Comparison of ENCODE assay signal across 25 cellular contexts in genomic region chr13:72163671-72164070, GRCh38.
A peak's percentile ranks its signal among the peaks of the same experiment; 100 is the strongest.
DNase-seq lines count a peak whose midpoint lies in the region; FAIRE-seq and TF ChIP-seq lines count a peak whose summit lies in the region.
"Had no signal": no experiment of that assay in that cellular context is flagged by ENCODE, and none has a peak within 500 bp of the region (broad histone marks: within the 10 kb centered on the region; RNA-seq: fewer than 3 reads in every experiment).

No MANE protein-coding gene starts in this region.

- H3K27ac ChIP-seq in neural progenitor cell (no peak overlapping the region), osteoblast (ENCODE audit: low read depth, low read length) (no peak overlapping the region)
- H3K27ac ChIP-seq: C4-2B, ovary had no signal

- no peak overlapping the region for H3K27ac Mint-ChIP-seq in neural progenitor cell
- H3K27ac Mint-ChIP-seq: dendritic cell treated with granulocyte-macrophage colony-stimulating factor and Interleukin-4, amounts not matched to agents 40 ng/mL and 50 ng/mL, for 4 days; stimulated activated naive B cell treated with anti-CD40 and anti-IgM and Interleukin-4, amounts not matched to agents 10 μg/mL and 1 μg/mL and 100 μg/mL, for 72 hours had no signal

- 65 to 73% methylated on average over 4 of the region's 4 CpGs for WGBS in lower leg skin, 2 donors

- H3K9ac ChIP-seq in neural progenitor cell: no peak overlapping the region

- H3K79me2 ChIP-seq in neural progenitor cell (ENCODE audit: low read depth): no peaks in the 10 kb centered on the region
- H3K79me2 ChIP-seq in osteoblast (ENCODE audit: insufficient read depth, low read length): no peaks in the 10 kb centered on the region

- FAIRE-seq in bronchial epithelial cell (lab: Jason Lieb, UNC) (no peak), D721Med (lab: Jason Lieb, UNC) (no peak)
- FAIRE-seq: islet of Langerhans had no signal

- H3K4me3 ChIP-seq in bronchial epithelial cell (ENCODE audit: low read depth, low read length) (no peak overlapping the region), neural progenitor cell (no peak overlapping the region), osteoblast (ENCODE audit: insufficient read depth, low read length) (no peak overlapping the region), lower leg skin (ENCODE audit: low read depth, poor library complexity, severe bottlenecking) (no peak overlapping the region)
- H3K4me3 ChIP-seq: lung, ovary had no signal

- intact Hi-C loops in lower leg skin (cut with DNase I; ENCODE audit: low total_unique reads): no loop called here

- no peaks in the 10 kb centered on the region for H3K27me3 Mint-ChIP-seq in neural progenitor cell (ENCODE audit: insufficient read depth, low read depth)
- H3K27me3 Mint-ChIP-seq: dendritic cell treated with granulocyte-macrophage colony-stimulating factor and Interleukin-4, amounts not matched to agents 40 ng/mL and 50 ng/mL, for 4 days; stimulated activated naive B cell treated with anti-CD40 and anti-IgM and Interleukin-4, amounts not matched to agents 10 μg/mL and 1 μg/mL and 100 μg/mL, for 72 hours had no signal

- no peak for TF ChIP-seq CTCF in bronchial epithelial cell (IDR thresholded peaks at IDR 0.05; ENCODE audit: insufficient read depth, low read length, severe bottlenecking)
- no peak for TF ChIP-seq CTCF in neural progenitor cell (IDR thresholded peaks at IDR 0.05)
- no peak for TF ChIP-seq CTCF in osteoblast (IDR thresholded peaks at IDR 0.05; ENCODE audit: extremely low read depth, low read depth, low read length)
- no peak for TF ChIP-seq CTCF in D721Med (IDR thresholded peaks at IDR 0.05; ENCODE audit: insufficient read depth, missing control alignments)
- no peak for TF ChIP-seq CTCF in lower leg skin (IDR thresholded peaks at IDR 0.05)

- no peak overlapping the region for H3K4me3 Mint-ChIP-seq in neural progenitor cell
- H3K4me3 Mint-ChIP-seq: dendritic cell treated with granulocyte-macrophage colony-stimulating factor and Interleukin-4, amounts not matched to agents 40 ng/mL and 50 ng/mL, for 4 days; stimulated activated naive B cell treated with anti-CD40 and anti-IgM and Interleukin-4, amounts not matched to agents 10 μg/mL and 1 μg/mL and 100 μg/mL, for 72 hours had no signal

- H3K36me3 Mint-ChIP-seq in neural progenitor cell: no peaks in the 10 kb centered on the region
- H3K36me3 Mint-ChIP-seq: stimulated activated naive B cell treated with anti-CD40 and anti-IgM and Interleukin-4, amounts not matched to agents 10 μg/mL and 1 μg/mL and 100 μg/mL, for 72 hours had no signal

- H3K4me1 ChIP-seq in neural progenitor cell: no peaks in the 10 kb centered on the region
- no peaks in the 10 kb centered on the region for H3K4me1 ChIP-seq in osteoblast (ENCODE audit: insufficient read depth, low read length)

- no peaks in the 10 kb centered on the region for H4K20me1 ChIP-seq in neural progenitor cell (ENCODE audit: low read depth)
- no peaks in the 10 kb centered on the region for H4K20me1 ChIP-seq in osteoblast (ENCODE audit: insufficient read depth, low read length)

- H3K27me3 ChIP-seq in bronchial epithelial cell (ENCODE audit: control insufficient read depth, insufficient read depth, low read length): no peaks in the 10 kb centered on the region
- no peaks in the 10 kb centered on the region for H3K27me3 ChIP-seq in neural progenitor cell
- no peaks in the 10 kb centered on the region for H3K27me3 ChIP-seq in osteoblast (ENCODE audit: insufficient read depth, low read length)
- H3K27me3 ChIP-seq: ovary had no signal

- no peaks in the 10 kb centered on the region for H3K4me1 Mint-ChIP-seq in neural progenitor cell
- H3K4me1 Mint-ChIP-seq: stimulated activated naive B cell treated with anti-CD40 and anti-IgM and Interleukin-4, amounts not matched to agents 10 μg/mL and 1 μg/mL and 100 μg/mL, for 72 hours had no signal

- H3K9me3 ChIP-seq in neural progenitor cell (ENCODE audit: low read depth): no peaks in the 10 kb centered on the region
- no peaks in the 10 kb centered on the region for H3K9me3 ChIP-seq in osteoblast (ENCODE audit: low read depth, low read length)
- H3K9me3 ChIP-seq: ovary had no signal

- no peak for TF ChIP-seq POLR2A in lower leg skin (IDR thresholded peaks at IDR 0.05)

- H3K4me2 ChIP-seq in neural progenitor cell (no peak overlapping the region), osteoblast (ENCODE audit: insufficient read depth, low read length) (no peak overlapping the region)

- H2AFZ ChIP-seq in neural progenitor cell (replicated peaks) (peak overlapping the region; percentile 81), osteoblast (ENCODE audit: low read length) (no peak overlapping the region)

- H3K36me3 ChIP-seq in bronchial epithelial cell (ENCODE audit: control insufficient read depth, insufficient read depth, low read length) (no peaks in the 10 kb centered on the region), neural progenitor cell (no peaks in the 10 kb centered on the region), osteoblast (ENCODE audit: insufficient read depth, low read length) (no peaks in the 10 kb centered on the region)
- H3K36me3 ChIP-seq: ovary had no signal

- DNase-seq in DMS 273 treated with DMSO at 0.1 percent for 48 hours (lab: John Stamatoyannopoulos, UW) (peak; percentile 9), NCI-H2227 (lab: John Stamatoyannopoulos, UW; ENCODE audit: unreplicated experiment) (peak; percentile 23), bronchial epithelial cell (ENCODE audit: low read depth) (peak; percentile 62), neural progenitor cell (ENCODE audit: low spot score) (peak; percentile 18), osteoblast (ENCODE audit: insufficient read length, low spot score, missing footprints) (no peak), D721Med (ENCODE audit: insufficient read length, low spot score) (no peak), lower leg skin (ENCODE audit: low spot score in 2 of 2) (no peak), NOMO-1 treated with dmso at 0.1 percent for 144 hours (lab: John Stamatoyannopoulos, UW; ENCODE audit: unreplicated experiment) (no peak)
- DNase-seq: activated CD8-positive, alpha-beta memory T cell treated with anti-CD3 and anti-CD28 coated beads, Interleukin-2, amount 50 U/mL, for 4 hours; activated effector memory CD4-positive, alpha-beta T cell treated with Interleukin-2 at 50 U/mL for 16 hours; DMS153; hippocampal formation; Kasumi-1; NCI-H1105; NCI-H2029 treated with DMSO at 0.1 percent for 48 hours; NCI-H510A treated with DMSO at 0.1 percent for 48 hours; ovary; Right ventricle myocardium superior; stimulated activated CD4-positive, alpha-beta T cell treated with anti-CD3 and anti-CD28 coated beads, Interleukin-1b, Interleukin-23, amount 100 ng/mL, for 48 hours; stimulated activated naive B cell treated with anti-CD40 and anti-IgM and Interleukin-4, amounts not matched to agents 10 μg/mL and 1 μg/mL and 100 μg/mL, for 72 hours; T-helper 1 cell had no signal

- no peaks in the 10 kb centered on the region for H3K9me3 Mint-ChIP-seq in neural progenitor cell

- no peaks in the 10 kb centered on the region for H3F3A ChIP-seq in neural progenitor cell (ENCODE audit: low read depth)

Comparison
In these comparisons a context has a peak if more than half of its experiments do, and no peak if none do; other contexts are left out.
1. DNase-seq: peak in DMS 273 treated with DMSO at 0.1 percent for 48 hours (single experiment), NCI-H2227 (single experiment), bronchial epithelial cell (single experiment) and neural progenitor cell (single experiment); none in osteoblast (single experiment), D721Med (single experiment), lower leg skin (0 of 2) and NOMO-1 treated with dmso at 0.1 percent for 144 hours (single experiment).